In genomic region chr12:118377005-118377890, GRCh38 we compare ENCODE assay signal across 8 cellular contexts. TPM values are rescaled to one million over a fixed set of nuclear protein-coding genes. Genes with fewer than 3 reads are reported as not detected.
DNase-seq lines count a peak whose midpoint lies in the region; ATAC-seq and TF ChIP-seq lines count a peak whose summit lies in the region.

No MANE protein-coding gene starts in this region.

- intact Hi-C loops in body of pancreas (cut with DNase I) = loop anchor here (10.0 kb wide), 1 partner anchor 202 kb away; no protein-coding TSS in a partner anchor
- intact Hi-C loops in uterus (cut with DNase I; ENCODE audit: low total_unique reads) = loop anchor here (5.0 to 10.0 kb wide), 2 partner anchors 195 to 252 kb away; no protein-coding TSS in a partner anchor

- 1 to 3% methylated on average over 23 of the region's 23 CpGs for WGBS in body of pancreas, 2 donors
- 3% methylated on average over 23 of the region's 23 CpGs for WGBS in lung, 2 donors

- DNase-seq in GM06990 (ENCODE audit: extremely low read depth, insufficient read length) (no peak), NCI-H146 (lab: John Stamatoyannopoulos, UW) (peak; percentile 54), body of pancreas (no peak), lung (ENCODE audit: low spot score) (no peak), uterus (no peak)
- DNase-seq in effector CD8-positive, alpha-beta T cell (lab: John Stamatoyannopoulos, UW) = no peak

- H3K9me3 ChIP-seq in body of pancreas (no peaks in the 10 kb centered on the region), lung (ENCODE audit: control insufficient read depth in 2 of 2, insufficient read depth in 1 of 2, low read length in 1 of 2) (no peaks in the 10 kb centered on the region), uterus (no peaks in the 10 kb centered on the region)

- no peak for TF ChIP-seq CTCF in GM06990 (IDR thresholded peaks at IDR 0.05; ENCODE audit: insufficient read depth, low read length, poor library complexity, severe bottlenecking)
- TF ChIP-seq CTCF in body of pancreas (IDR thresholded peaks at IDR 0.05) = no peak
- no peak for TF ChIP-seq CTCF in lung (IDR thresholded peaks at IDR 0.05; ENCODE audit: control extremely low read depth, extremely low read depth)
- no peak for TF ChIP-seq CTCF in uterus (IDR thresholded peaks at IDR 0.05)

- H3K27ac ChIP-seq in body of pancreas (peak overlapping the region; percentile 92 to 99 (median 95)), lung (ENCODE audit: low read depth in 1 of 2, low read length in 1 of 2) (peak overlapping the region in 1 of 2 donors; percentile 56), uterus (peak overlapping the region; percentile 94 to 97)

- H3K4me1 ChIP-seq in body of pancreas (peaks cover 37% of the 10 kb centered on the region), lung (ENCODE audit: control insufficient read depth in 2 of 2, insufficient read depth in 2 of 2, low read length in 2 of 2) (peaks cover 0 to 19% of the 10 kb centered on the region in 2 donors), uterus (peaks cover 0 to 7% of the 10 kb centered on the region in 2 donors)

- H3K27me3 ChIP-seq in GM06990 (replicated peaks; ENCODE audit: control insufficient read depth, insufficient read depth, low read length) (no peaks in the 10 kb centered on the region), body of pancreas (no peaks in the 10 kb centered on the region), lung (ENCODE audit: control insufficient read depth, insufficient read depth) (no peaks in the 10 kb centered on the region), uterus (no peaks in the 10 kb centered on the region)

- H3K36me3 ChIP-seq in GM06990 (ENCODE audit: control insufficient read depth, insufficient read depth, low read length) (no peaks in the 10 kb centered on the region; the same call in 1 of the 2 replicates), body of pancreas (replicated peaks in 1 of 2; ENCODE audit: insufficient read depth in 1 of 2, low read depth in 2 of 2) (peaks cover 0 to 6% of the 10 kb centered on the region in 2 donors), lung (ENCODE audit: control insufficient read depth in 2 of 2, insufficient read depth in 2 of 2, low read length in 2 of 2) (peaks cover 8 to 9% of the 10 kb centered on the region in 2 donors), uterus (no peaks in the 10 kb centered on the region)

- TF ChIP-seq POLR2A in body of pancreas (IDR thresholded peaks at IDR 0.05) (no peak), uterus (IDR thresholded peaks at IDR 0.05) (no peak)

- H3K4me3 ChIP-seq in GM06990 (replicated peaks; ENCODE audit: low read depth, low read length) (peak overlapping the region; percentile 97), body of pancreas (peak overlapping the region; percentile 57 to 100), lung (peak overlapping the region; percentile 96), uterus (peak overlapping the region; percentile 66 to 83)

- ATAC-seq in body of pancreas (no peak), lung (ENCODE audit: insufficient read depth, low FRiP score) (no peak), HG02678 (IDR thresholded peaks at IDR 0.05; ENCODE audit: unreplicated experiment) (no peak), GM18517 (IDR thresholded peaks at IDR 0.05; ENCODE audit: unreplicated experiment) (no peak)

RNA-seq across cellular contexts. Expression of gene SUDS3, which starts 0.9 kb away (rescaled TPM):
- total RNA-seq in body of pancreas (10 to 100 TPM; 30.3 to 35.5 TPM), lung (100 to 1,000 TPM in 1 of 2 donors, 10 to 100 TPM in 1; 23.0 to 106 TPM), uterus (10 to 100 TPM; 22.4 to 74.3 (median 30.7) TPM)
- 10 to 100 TPM; 10.9 to 12.5 TPM for polyA plus RNA-seq in lung

RNA-seq across cellular contexts. Expression of gene TAOK3, which starts 4.5 kb away (rescaled TPM):
- 10 to 100 TPM; 15.6 to 29.3 TPM for total RNA-seq in body of pancreas
- 10 to 100 TPM; 45.5 to 54.5 TPM for total RNA-seq in lung
- polyA plus RNA-seq in lung = 10 to 100 TPM; 19.9 to 29.9 TPM
- total RNA-seq in uterus = 10 to 100 TPM; 14.9 to 35.1 (median 24.8) TPM
